17 cellular contexts compared by ENCODE assay signal in genomic region chr10:27244976-27245375, GRCh38. TPM values are rescaled to one million over a fixed set of nuclear protein-coding genes. Genes with fewer than 3 reads are reported as not detected.
A peak's percentile ranks its signal among the peaks of the same experiment; 100 is the strongest.
DNase-seq lines count a peak whose midpoint lies in the region; ATAC-seq, FAIRE-seq and TF ChIP-seq lines count a peak whose summit lies in the region.
"Had no signal": no experiment of that assay in that cellular context is flagged by ENCODE, and none has a peak within 500 bp of the region (broad histone marks: within the 10 kb centered on the region; RNA-seq: fewer than 3 reads in every experiment).

No MANE protein-coding gene starts in this region.

- H3K4me3 Mint-ChIP-seq in neural crest cell = peak overlapping the region; percentile 12
- H3K4me3 Mint-ChIP-seq: H9 had no signal

- TF ChIP-seq CTCF in HepG2 (CRISPR knock-in tag; IDR thresholded peaks at IDR 0.05) = no peak
- TF ChIP-seq CTCF in right lobe of liver (IDR thresholded peaks at IDR 0.05) = no peak
- no peak for TF ChIP-seq CTCF in neural crest cell (conservative IDR thresholded peaks at IDR 0.05)

- H3K36me3 ChIP-seq in HepG2 (replicated peaks in 1 of 2; ENCODE audit: control insufficient read depth in 1 of 2, insufficient read depth in 2 of 2, low read length in 2 of 2) (no peaks in the 10 kb centered on the region), right lobe of liver (no peaks in the 10 kb centered on the region)
- H3K36me3 ChIP-seq: BLaER1 treated with 17β-estradiol and CSF1 and Interleukin-3, amounts not matched to agents 10 nM and 100 nM had no signal

- no peaks in the 10 kb centered on the region for H3K27me3 ChIP-seq in HepG2 (ENCODE audit: control insufficient read depth in 1 of 2, insufficient read depth in 2 of 2, low read length in 2 of 2)
- H3K27me3 ChIP-seq in right lobe of liver = no peaks in the 10 kb centered on the region
- H3K27me3 ChIP-seq: BLaER1 treated with 17β-estradiol and CSF1 and Interleukin-3, amounts not matched to agents 10 nM and 100 nM had no signal

- H3K4me1 ChIP-seq in HepG2 (ENCODE audit: insufficient read depth, low read length) (peaks cover 31% of the 10 kb centered on the region), right lobe of liver (no peaks in the 10 kb centered on the region)

- no peaks in the 10 kb centered on the region for H4K20me1 ChIP-seq in HepG2 (ENCODE audit: insufficient read depth, low read length)
- H4K20me1 ChIP-seq: BLaER1 treated with 17β-estradiol and CSF1 and Interleukin-3, amounts not matched to agents 10 nM and 100 nM had no signal

- TF ChIP-seq EP300 in HepG2 (IDR thresholded peaks at IDR 0.05; ENCODE audit: low read depth in 2 of 2, low read length in 2 of 2) (no peak), HepG2 (CRISPR knock-in tag; IDR thresholded peaks at IDR 0.05; ENCODE audit: borderline replicate concordance) (no peak)

- no peak overlapping the region for H3K9ac ChIP-seq in HepG2 (ENCODE audit: insufficient read depth, low read depth, low read length)
- H3K9ac ChIP-seq: BLaER1 treated with 17β-estradiol and CSF1 and Interleukin-3, amounts not matched to agents 10 nM and 100 nM had no signal

- POLR2A ChIA-PET in HepG2 (lab: Yijun Ruan, JAX) = no interaction called here

- no peak overlapping the region for H3K4me3 ChIP-seq in HepG2 (replicated peaks in 1 of 3; ENCODE audit: insufficient read depth in 1 of 3, low read depth in 2 of 3, low read length in 3 of 3)
- H3K4me3 ChIP-seq in right lobe of liver = no peak overlapping the region
- H3K4me3 ChIP-seq: BLaER1 treated with 17β-estradiol and CSF1 and Interleukin-3, amounts not matched to agents 10 nM and 100 nM; GM12878 had no signal

- no peak overlapping the region for H2AFZ ChIP-seq in HepG2 (ENCODE audit: low read length)

- ATAC-seq in HepG2 (no peak), right lobe of liver (no peak), GM19455 (IDR thresholded peaks at IDR 0.05; ENCODE audit: unreplicated experiment) (no peak), GM19035 (IDR thresholded peaks at IDR 0.05; ENCODE audit: unreplicated experiment) (no peak)
- ATAC-seq: GM12878 had no signal

- in situ Hi-C loops in HepG2 (cut with HindIII; ENCODE audit: extremely low pct_ligation_motif_present, low pct_unique_long_range_greater_than_20kb) = no loop called here

- H3K27me3 Mint-ChIP-seq in neural crest cell (ENCODE audit: low read depth) = peaks cover 2% of the 10 kb centered on the region

- H3K4me2 ChIP-seq in HepG2 (ENCODE audit: low read depth, low read length) = no peak overlapping the region
- H3K4me2 ChIP-seq: BLaER1 treated with 17β-estradiol and CSF1 and Interleukin-3, amounts not matched to agents 10 nM and 100 nM had no signal

- no peak for TF ChIP-seq RAD21 in HepG2 (CRISPR knock-in tag; IDR thresholded peaks at IDR 0.05)

- H3K79me2 ChIP-seq in HepG2 (ENCODE audit: insufficient read depth, low read length) = peaks cover 5% of the 10 kb centered on the region

- TF ChIP-seq POLR2A in HepG2 (IDR thresholded peaks at IDR 0.05; ENCODE audit: insufficient read depth in 1 of 2, low read depth in 2 of 2, low read length in 2 of 2) = no peak
- TF ChIP-seq POLR2A in right lobe of liver (IDR thresholded peaks at IDR 0.05) = no peak

- peaks cover 45% of the 10 kb centered on the region for H3K4me1 Mint-ChIP-seq in neural crest cell

- H3K9me3 ChIP-seq in HepG2 (ENCODE audit: low read length) (no peaks in the 10 kb centered on the region), right lobe of liver (no peaks in the 10 kb centered on the region)
- H3K9me3 ChIP-seq: BLaER1 treated with 17β-estradiol and CSF1 and Interleukin-3, amounts not matched to agents 10 nM and 100 nM had no signal

- no peaks in the 10 kb centered on the region for H3K36me3 Mint-ChIP-seq in neural crest cell (ENCODE audit: low read depth)

- DNase-seq in HepG2 (ENCODE audit: low spot score) = no peak
- no peak for DNase-seq in right lobe of liver
- DNase-seq in RKO (ENCODE audit: low spot score) = peak; percentile 35
- no peak for DNase-seq in neural crest cell (ENCODE audit: low read depth, low spot score)
- no peak for DNase-seq in RCC 7860 (ENCODE audit: low spot score)
- DNase-seq: ACHN; Calu3; CD4-positive, CD25-positive, alpha-beta regulatory T cell; DMS79; GOT3; H9; IMR-90 had no signal

- WGBS in HepG2 (ENCODE audit: low lambda C conversion rate) = 50% methylated on average over 1 of the region's 1 CpG
- WGBS in right lobe of liver (ENCODE audit: insufficient coverage, low coverage, low lambda C conversion rate, missing lambda C conversion rate) = no CpG with 5 or more reads among the region's 1 CpG

- CTCF ChIA-PET in HepG2 (lab: Yijun Ruan, JAX; ENCODE audit: low intra/inter-chr PET ratio, low total read pairs) = no interaction called here

- no peak overlapping the region for H3K27ac Mint-ChIP-seq in neural crest cell (ENCODE audit: unreplicated experiment)

- H3K9me3 Mint-ChIP-seq in neural crest cell = no peaks in the 10 kb centered on the region

- no TSS peak for BruUV-seq in HepG2 (replicated peaks; lab: Mats Ljungman, UMichigan)

- FAIRE-seq in HepG2 (lab: Jason Lieb, UNC) = no peak
- FAIRE-seq in RCC 7860 (lab: Jason Lieb, UNC) = no peak
- FAIRE-seq: GM12878, GM18507 had no signal

- H3K27ac ChIP-seq in HepG2 (ENCODE audit: extremely low read length, insufficient read depth, low read length) (no peak overlapping the region), right lobe of liver (no peak overlapping the region)
- H3K27ac ChIP-seq: BLaER1 treated with 17β-estradiol and CSF1 and Interleukin-3, amounts not matched to agents 10 nM and 100 nM had no signal

- intact Hi-C loops in HepG2 (cut with micrococcal nuclease; ENCODE audit: unreplicated experiment) (loop anchor here (10.0 kb wide), 1 partner anchor 260 kb away; the partner anchor contains the start of gene RAB18), right lobe of liver (cut with DNase I) (no loop called here)

TF ChIP-seq in HepG2, 621 proteins besides CTCF, POLR2A, EP300 and RAD21 (continues in another document):
- TF ChIP-seq FOSL2 (CRISPR knock-in tag; IDR thresholded peaks at IDR 0.05) = 0 out of 2 replicates have a peak, but pooled peaks have one; percentile 27
- peak; percentile 89 for TF ChIP-seq ZNF770 (CRISPR knock-in tag; IDR thresholded peaks at IDR 0.05)
- TF ChIP-seq SIX1 (CRISPR knock-in tag; IDR thresholded peaks at IDR 0.05; ENCODE audit: borderline replicate concordance) = no peak

RNA-seq across cellular contexts. Expression of gene ACBD5, which starts 4.4 kb away (rescaled TPM):
- 14.8 and 21.4 TPM in 2 replicates for total RNA-seq in HepG2 (2016; rRNA removed; fragmentation: Illumina TruSeq; extraction: Trizol)
- 1.5 and 1.9 TPM in 2 replicates for total RNA-seq in HepG2 (2016; cell fraction: cytosol; rRNA removed; fragmentation: Illumina TruSeq; extraction: Trizol; ENCODE audit: low read depth)
- 14.2 and 19.3 TPM in 2 replicates for total RNA-seq in HepG2 (2016; cell fraction: insoluble cytoplasmic fraction; rRNA removed; fragmentation: Illumina TruSeq; extraction: Trizol)
- 6.0 and 6.5 TPM in 2 replicates for total RNA-seq in HepG2 (2016; cell fraction: membrane; rRNA removed; fragmentation: Illumina TruSeq; extraction: Trizol)
- 9.3 and 12.6 TPM in 2 replicates for total RNA-seq in HepG2 (2016; cell fraction: nucleus; rRNA removed; fragmentation: Illumina TruSeq; extraction: Trizol)
- 9.1 and 10.3 TPM in 2 replicates for polyA plus RNA-seq in HepG2 (2011; rRNA removed)
- polyA plus RNA-seq in HepG2 (2011; cell fraction: cytosol; rRNA removed) = 5.0 and 7.1 TPM in 2 replicates
- 4.6 and 5.0 TPM in 2 replicates for polyA plus RNA-seq in HepG2 (2011; cell fraction: nucleus; rRNA removed)
- polyA plus RNA-seq in HepG2 (2012) = 12.0 and 15.3 TPM in 2 replicates
- 0.67 and 0.87 TPM in 2 replicates for polyA plus RNA-seq in HepG2 (2016; cell fraction: cytosol; fragmentation: Illumina TruSeq; extraction: Trizol; ENCODE audit: low read depth)
- polyA plus RNA-seq in HepG2 (2016; cell fraction: insoluble cytoplasmic fraction; fragmentation: Illumina TruSeq; extraction: Trizol; ENCODE audit: low read depth) = 12.6 and 14.1 TPM in 2 replicates
- polyA plus RNA-seq in HepG2 (2016; cell fraction: membrane; fragmentation: Illumina TruSeq; extraction: Trizol; ENCODE audit: low read depth) = 2.3 and 2.7 TPM in 2 replicates
- 11.3 and 11.8 TPM in 2 replicates for polyA plus RNA-seq in HepG2 (2016; cell fraction: nucleus; fragmentation: Illumina TruSeq; extraction: Trizol; ENCODE audit: insufficient read depth, low read depth)
- polyA minus RNA-seq in HepG2 (2011; rRNA and poly(A)+ RNA removed; ENCODE audit: low replicate concordance) = 4.6 and 10.7 TPM in 2 replicates
- polyA minus RNA-seq in HepG2 (2011; cell fraction: cytosol; rRNA and poly(A)+ RNA removed) = 8.6 and 10.7 TPM in 2 replicates
- polyA minus RNA-seq in HepG2 (2011; cell fraction: nucleus; rRNA and poly(A)+ RNA removed) = 13.4 and 13.8 TPM in 2 replicates
- total RNA-seq in right lobe of liver = 10 to 100 TPM; 23.1 to 45.9 (median 32.0) TPM
- 17.4 and 17.9 TPM in 2 replicates for total RNA-seq in neural crest cell
